22 cellular contexts compared by ENCODE assay signal in genomic region chr10:121235692-121236091, GRCh38.
DNase-seq lines count a peak whose midpoint lies in the region; ATAC-seq and TF ChIP-seq lines count a peak whose summit lies in the region.
"Had no signal": no experiment of that assay in that cellular context is flagged by ENCODE, and none has a peak within 500 bp of the region (broad histone marks: within the 10 kb centered on the region; RNA-seq: fewer than 3 reads in every experiment).

No MANE protein-coding gene starts in this region.

- H3K9ac ChIP-seq in colonic mucosa (ENCODE audit: low read depth in 2 of 2, low read length in 2 of 2) (peak overlapping the region in 1 of 2 donors; percentile 68), mucosa of rectum (ENCODE audit: low read depth in 1 of 2, low read length in 2 of 2) (peak overlapping the region in 1 of 2 donors; percentile 6), neuronal stem cell (ENCODE audit: low read depth, low read length, poor library complexity) (no peak overlapping the region)
- H3K9ac ChIP-seq: BLaER1 treated with 17β-estradiol and CSF1 and Interleukin-3, amounts not matched to agents 10 nM and 100 nM had no signal

- H3K4me1 ChIP-seq in colonic mucosa (no peaks in the 10 kb centered on the region), mucosa of rectum (ENCODE audit: control insufficient read depth in 2 of 2, insufficient read depth in 2 of 2, low read length in 2 of 2) (peaks cover 23 to 32% of the 10 kb centered on the region in 2 donors), neuronal stem cell (ENCODE audit: control insufficient read depth in 2 of 2, insufficient read depth in 1 of 2, low read depth in 1 of 2, low read length in 2 of 2) (no peaks in the 10 kb centered on the region), transverse colon (peaks cover 3 to 34% (median 20%) of the 10 kb centered on the region in 4 donors)
- H3K4me1 ChIP-seq: A549, BE2C had no signal

- H2AFZ ChIP-seq in neuronal stem cell (ENCODE audit: low read length): no peak overlapping the region
- H2AFZ ChIP-seq: GM23338 had no signal

- peak overlapping the region; percentile 48 for H3K18ac ChIP-seq in neuronal stem cell (ENCODE audit: low read length)

- no peak overlapping the region for H2BK120ac ChIP-seq in neuronal stem cell (ENCODE audit: low read depth, low read length)

- no peak overlapping the region for H3K4me2 ChIP-seq in neuronal stem cell (ENCODE audit: insufficient read depth, low read length, poor library complexity, severe bottlenecking)
- H3K4me2 ChIP-seq: A549; BLaER1 treated with 17β-estradiol and CSF1 and Interleukin-3, amounts not matched to agents 10 nM and 100 nM; GM23338 had no signal

- no peaks in the 10 kb centered on the region for H3K27me3 ChIP-seq in colonic mucosa
- no peaks in the 10 kb centered on the region for H3K27me3 ChIP-seq in mucosa of rectum (ENCODE audit: control insufficient read depth in 2 of 2, insufficient read depth in 2 of 2, low read length in 2 of 2)
- no peaks in the 10 kb centered on the region for H3K27me3 ChIP-seq in neuronal stem cell (ENCODE audit: control insufficient read depth in 3 of 3, insufficient read depth in 3 of 3, low read depth in 1 of 3, low read length in 3 of 3)
- H3K27me3 ChIP-seq in transverse colon: no peaks in the 10 kb centered on the region
- H3K27me3 ChIP-seq: BE2C; BLaER1 treated with 17β-estradiol and CSF1 and Interleukin-3, amounts not matched to agents 10 nM and 100 nM had no signal

- H3K9me3 ChIP-seq in colonic mucosa (no peaks in the 10 kb centered on the region), mucosa of rectum (ENCODE audit: control insufficient read depth in 2 of 2, low read length in 2 of 2) (no peaks in the 10 kb centered on the region), neuronal stem cell (replicated peaks in 1 of 2; ENCODE audit: control insufficient read depth in 2 of 2, insufficient read depth in 1 of 2, low read depth in 1 of 2, low read length in 2 of 2) (no peaks in the 10 kb centered on the region), transverse colon (peaks cover 3 to 7% of the 10 kb centered on the region in 2 donors)
- H3K9me3 ChIP-seq: A549, BE2C had no signal

- DNase-seq in colonic mucosa (peak; percentile 66), neuronal stem cell (ENCODE audit: low spot score) (no peak), transverse colon (peak; percentile 54)
- no peak for DNase-seq in stimulated activated CD4-positive, alpha-beta T cell treated with anti-CD3 and anti-CD28 coated beads, Interleukin-2, amount 100 ng/mL, for 24 hours
- DNase-seq in NK-92 treated with Interleukin-12 subunit alpha and Interleukin-12 subunit beta, amount 100 ng/mL, for 24 hours (lab: John Stamatoyannopoulos, UW): no peak
- DNase-seq: 8988T; ACHN; AML-193; BE2C; CD4-positive, alpha-beta T cell; CD8-positive, alpha-beta memory T cell; DMS 273 treated with DMSO at 0.1 percent for 48 hours; DMS79; EL; GDM1; H9 had no signal

- H3K4me3 ChIP-seq in colonic mucosa (no peak overlapping the region), mucosa of rectum (ENCODE audit: low read length in 2 of 2) (peak overlapping the region in 1 of 2 donors; percentile 33), neuronal stem cell (ENCODE audit: low read length in 2 of 2) (no peak overlapping the region), transverse colon (no peak overlapping the region)
- H3K4me3 ChIP-seq: A549; BLaER1 treated with 17β-estradiol and CSF1 and Interleukin-3, amounts not matched to agents 10 nM and 100 nM; GM12878; GM23338 had no signal

- H2BK15ac ChIP-seq in neuronal stem cell (ENCODE audit: low read length): no peak overlapping the region

- H3K14ac ChIP-seq in neuronal stem cell (ENCODE audit: low read length): no peak overlapping the region

- H3K27ac ChIP-seq in colonic mucosa: peak overlapping the region; percentile 61
- H3K27ac ChIP-seq in mucosa of rectum (ENCODE audit: low read depth in 2 of 2, low read length in 2 of 2): peak overlapping the region; percentile 87 to 88
- H3K27ac ChIP-seq in neuronal stem cell (replicated peaks; ENCODE audit: low read length): no peak overlapping the region
- H3K27ac ChIP-seq in transverse colon: peak overlapping the region; percentile 68 to 82 (median 76)
- H3K27ac ChIP-seq: A549; BLaER1 treated with 17β-estradiol and CSF1 and Interleukin-3, amounts not matched to agents 10 nM and 100 nM had no signal

- no peak overlapping the region for H3K4ac ChIP-seq in neuronal stem cell (ENCODE audit: low read length)

- intact Hi-C loops in colonic mucosa (cut with DNase I): no loop called here
- intact Hi-C loops in transverse colon (cut with DNase I; ENCODE audit: low total_unique reads): no loop called here

- no peak overlapping the region for H2AK5ac ChIP-seq in neuronal stem cell (ENCODE audit: low read depth, low read length)

- no peak overlapping the region for H2BK12ac ChIP-seq in neuronal stem cell (ENCODE audit: low read length)

- H3K23ac ChIP-seq in neuronal stem cell (ENCODE audit: low read depth, low read length, poor library complexity): no peak overlapping the region

- TF ChIP-seq POLR2A in transverse colon (IDR thresholded peaks at IDR 0.05): no peak

- ATAC-seq in HG03139 (IDR thresholded peaks at IDR 0.05; ENCODE audit: unreplicated experiment): no peak
- ATAC-seq: A549, GM12878, GM23338 had no signal

- H2BK5ac ChIP-seq in neuronal stem cell (ENCODE audit: low read length): no peak overlapping the region

- no peaks in the 10 kb centered on the region for H3K79me1 ChIP-seq in neuronal stem cell (ENCODE audit: low read depth, low read length)

- 100% methylated on average over 1 of the region's 2 CpGs; no CpG with 5 or more reads in 1 of the 2 donors for WGBS in neuronal stem cell (ENCODE audit: extremely low coverage in 2 of 2, insufficient read length in 2 of 2, insufficient replicate concordance in 1 of 2), 2 donors
- WGBS in transverse colon (ENCODE audit: low coverage in 1 of 2), 2 donors: 50 to 56% methylated on average over 2 of the region's 2 CpGs

- TF ChIP-seq CTCF in colonic mucosa (IDR thresholded peaks at IDR 0.05) (no peak), transverse colon (IDR thresholded peaks at IDR 0.05) (no peak)

- no peak overlapping the region for H4K8ac ChIP-seq in neuronal stem cell (ENCODE audit: low read depth, low read length)

- no peak overlapping the region for H4K91ac ChIP-seq in neuronal stem cell (ENCODE audit: low read depth, low read length, poor library complexity)

- in situ Hi-C loops in transverse colon (cut with MboI; ENCODE audit: low pct_ligation_motif_present in 1 of 4, low pct_unique_long_range_greater_than_20kb in 1 of 4, low sequenced_read_pairs in 3 of 4): no loop called here

- H3K36me3 ChIP-seq in colonic mucosa: no peaks in the 10 kb centered on the region
- H3K36me3 ChIP-seq in mucosa of rectum (ENCODE audit: control insufficient read depth in 2 of 2, insufficient read depth in 2 of 2, low read length in 2 of 2): no peaks in the 10 kb centered on the region
- no peaks in the 10 kb centered on the region for H3K36me3 ChIP-seq in neuronal stem cell (replicated peaks in 1 of 2; ENCODE audit: control insufficient read depth in 2 of 2, insufficient read depth in 2 of 2, low read length in 2 of 2)
- no peaks in the 10 kb centered on the region for H3K36me3 ChIP-seq in transverse colon
- H3K36me3 ChIP-seq: BE2C; BLaER1 treated with 17β-estradiol and CSF1 and Interleukin-3, amounts not matched to agents 10 nM and 100 nM had no signal

- TF ChIP-seq EP300 in transverse colon (IDR thresholded peaks at IDR 0.05; ENCODE audit: low read depth): peak; percentile 57

Comparison
In these comparisons a context has a peak if more than half of its experiments do, and no peak if none do; other contexts are left out.
1. DNase-seq: peak in colonic mucosa (single experiment) and transverse colon (single experiment); none in neuronal stem cell (single experiment), stimulated activated CD4-positive, alpha-beta T cell treated with anti-CD3 and anti-CD28 coated beads, Interleukin-2, amount 100 ng/mL, for 24 hours (0 of 2) and NK-92 treated with Interleukin-12 subunit alpha and Interleukin-12 subunit beta, amount 100 ng/mL, for 24 hours (single experiment).